ENCODE assay signal across 20 cellular contexts in the genomic region with DNA sequence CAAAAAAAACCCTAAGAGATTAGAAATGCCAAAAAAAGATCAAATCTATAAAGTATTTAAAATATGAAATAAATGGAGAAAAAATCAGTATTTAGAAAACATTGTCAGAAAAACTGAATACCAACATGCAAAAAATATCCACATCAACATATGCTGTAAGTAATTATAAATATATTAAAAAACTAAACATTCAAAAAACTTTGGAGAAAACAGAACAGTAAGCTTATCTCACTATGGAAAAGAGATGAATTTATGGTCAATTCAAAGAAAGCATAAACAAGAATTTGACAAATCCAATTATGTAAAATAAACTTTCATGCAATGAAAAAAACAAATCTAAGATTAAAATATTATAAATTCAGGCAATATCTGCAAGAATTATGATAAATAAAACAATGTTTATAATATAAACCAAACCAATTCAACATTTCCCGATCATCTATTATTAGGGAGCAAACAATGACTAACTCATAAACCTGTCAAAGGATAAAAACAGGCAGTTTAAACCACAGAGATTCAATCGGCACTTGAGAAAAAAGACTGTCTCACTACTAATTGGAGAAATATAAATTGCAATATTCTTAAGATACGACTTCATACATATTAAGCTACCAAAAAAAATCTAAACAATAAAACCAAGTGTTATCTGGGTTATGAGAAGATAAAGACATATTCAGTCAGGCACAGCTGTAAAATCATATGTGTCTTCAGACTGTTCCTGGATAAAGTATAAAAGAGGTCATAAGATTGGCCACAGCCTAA. TPM values are rescaled to one million over a fixed set of nuclear protein-coding genes. Genes with fewer than 3 reads are reported as not detected.
A peak's percentile ranks its signal among the peaks of the same experiment; 100 is the strongest.
DNase-seq lines count a peak whose midpoint lies in the region; ATAC-seq, FAIRE-seq and TF ChIP-seq lines count a peak whose summit lies in the region.
"Had no signal": no experiment of that assay in that cellular context is flagged by ENCODE, and none has a peak within 500 bp of the region (broad histone marks: within the 10 kb centered on the region; RNA-seq: fewer than 3 reads in every experiment).

No MANE protein-coding gene starts in this region.

- WGBS in right cardiac atrium: 61% methylated on average over 3 of the region's 3 CpGs

- H4K20me1 ChIP-seq in GM23338 (replicated peaks; ENCODE audit: insufficient read depth): peaks cover 14% of the 10 kb centered on the region

- DNase-seq in GM12892 (ENCODE audit: insufficient read length) (no peak), M059J (ENCODE audit: low read depth) (peak; percentile 36), amniotic epithelial cell (ENCODE audit: low read depth) (peak; percentile 4), left colon (no peak), GM23338 (ENCODE audit: low spot score) (no peak), right cardiac atrium (no peak), AML-193 (lab: John Stamatoyannopoulos, UW) (no peak)
- DNase-seq: activated CD4-positive, alpha-beta T cell treated with anti-CD3 and anti-CD28 coated beads for 36 hours; activated effector memory CD4-positive, alpha-beta T cell treated with anti-CD3 and anti-CD28 coated beads, Interleukin-2, amount 50 U/mL, for 16 hours; amygdala; BE2C; cerebellar nuclear complex; effector memory CD8-positive, alpha-beta T cell; hippocampal formation; NCI-H1694; NCI-H446; stimulated activated CD4-positive, alpha-beta T cell treated with anti-CD3 and anti-CD28 coated beads, Interleukin-12 subunit alpha, Interleukin-12 subunit beta, amount 100 ng/mL, for 4 hours had no signal

- ATAC-seq in left colon (peak; percentile 33), GM23338 (no peak), right cardiac atrium (no peak), GM21619 (IDR thresholded peaks at IDR 0.05; ENCODE audit: unreplicated experiment) (no peak)
- ATAC-seq: activated CD4-positive, alpha-beta T cell treated with anti-CD3 and anti-CD28 coated beads for 36 hours; effector memory CD8-positive, alpha-beta T cell had no signal

- no peak for TF ChIP-seq CTCF in GM23338 (conservative IDR thresholded peaks at IDR 0.05; ENCODE audit: low read depth in 2 of 2)

- H3K27ac Mint-ChIP-seq in GM23338: no peak overlapping the region
- H3K27ac Mint-ChIP-seq: activated CD4-positive, alpha-beta T cell treated with anti-CD3 and anti-CD28 coated beads for 36 hours; T-helper 2 cell treated with Interferon-gamma antibody and Interleukin-4, amounts not matched to agents 5 μg/mL and 100 μg/mL, for 36 hours had no signal

- H3K9me3 Mint-ChIP-seq in GM23338: no peaks in the 10 kb centered on the region
- H3K9me3 Mint-ChIP-seq: effector memory CD8-positive, alpha-beta T cell; T-helper 2 cell treated with Interferon-gamma antibody and Interleukin-4, amounts not matched to agents 5 μg/mL and 100 μg/mL, for 36 hours had no signal

- no peaks in the 10 kb centered on the region for H3K4me1 Mint-ChIP-seq in GM23338

- no peak overlapping the region for H3K4me3 ChIP-seq in GM23338
- no peak overlapping the region for H3K4me3 ChIP-seq in right cardiac atrium (ENCODE audit: low read length)

- H3K79me2 ChIP-seq in GM23338 (replicated peaks; ENCODE audit: insufficient read depth): peaks cover 90% of the 10 kb centered on the region

- H3K36me3 Mint-ChIP-seq in GM23338 (ENCODE audit: low read depth): peaks cover 4% of the 10 kb centered on the region; the same call in 1 of the 3 replicates

- H3K4me1 ChIP-seq in GM23338 (ENCODE audit: insufficient read depth): no peaks in the 10 kb centered on the region
- H3K4me1 ChIP-seq in right cardiac atrium (ENCODE audit: control insufficient read depth, insufficient read depth, low read length): no peaks in the 10 kb centered on the region
- H3K4me1 ChIP-seq: BE2C had no signal

- H3K9me3 ChIP-seq in right cardiac atrium (ENCODE audit: control insufficient read depth, low read length): no peaks in the 10 kb centered on the region
- H3K9me3 ChIP-seq: BE2C had no signal

- no peaks in the 10 kb centered on the region for H3K36me3 ChIP-seq in GM23338 (ENCODE audit: insufficient read depth)
- H3K36me3 ChIP-seq: BE2C had no signal

- no peak for TF ChIP-seq POLR2A in GM12892 (IDR thresholded peaks at IDR 0.05; ENCODE audit: low read depth, low read length)

- peak; percentile 5 for FAIRE-seq in GM12892 (lab: Jason Lieb, UNC)

- no peaks in the 10 kb centered on the region for H3K9me2 ChIP-seq in GM23338 (ENCODE audit: insufficient read depth)

- intact Hi-C loops in left colon (cut with DNase I, micrococcal nuclease) (no loop called here), right cardiac atrium (cut with DNase I) (no loop called here)

- no peak overlapping the region for H3K4me3 Mint-ChIP-seq in GM23338
- H3K4me3 Mint-ChIP-seq: activated CD4-positive, alpha-beta T cell treated with anti-CD3 and anti-CD28 coated beads for 36 hours; effector memory CD8-positive, alpha-beta T cell; neural crest cell; T-helper 2 cell treated with Interferon-gamma antibody and Interleukin-4, amounts not matched to agents 5 μg/mL and 100 μg/mL, for 36 hours had no signal

- no peaks in the 10 kb centered on the region for H3K27me3 ChIP-seq in GM23338 (ENCODE audit: insufficient read depth)
- no peaks in the 10 kb centered on the region for H3K27me3 ChIP-seq in right cardiac atrium (ENCODE audit: control insufficient read depth, insufficient read depth)
- H3K27me3 ChIP-seq: BE2C had no signal

- H3K27ac ChIP-seq in GM23338 (ENCODE audit: low read depth): no peak overlapping the region
- no peak overlapping the region for H3K27ac ChIP-seq in right cardiac atrium (ENCODE audit: low read length)

- no peak overlapping the region for H2AFZ ChIP-seq in GM23338

- H3K4me2 ChIP-seq in GM23338: no peak overlapping the region

- no peaks in the 10 kb centered on the region for H3F3A ChIP-seq in GM23338 (replicated peaks; ENCODE audit: low read depth)

- H3K27me3 Mint-ChIP-seq in GM23338 (ENCODE audit: insufficient read depth, low read depth, poor library complexity): no peaks in the 10 kb centered on the region
- H3K27me3 Mint-ChIP-seq: activated CD4-positive, alpha-beta T cell treated with anti-CD3 and anti-CD28 coated beads for 36 hours; effector memory CD8-positive, alpha-beta T cell had no signal

TF ChIP-seq in GM23338, 12 proteins besides CTCF, POLR2A, EP300 and RAD21 (continues in another document):
- TF ChIP-seq EZH2phosphoT487 (IDR thresholded peaks at IDR 0.05; ENCODE audit: unreplicated experiment): no peak
- TF ChIP-seq NANOG (IDR thresholded peaks at IDR 0.05; ENCODE audit: borderline replicate concordance): no peak
- TF ChIP-seq STAT1 (IDR thresholded peaks at IDR 0.05; ENCODE audit: unreplicated experiment): no peak
- no peak for TF ChIP-seq ZNF114 (CRISPR knock-in tag; IDR thresholded peaks at IDR 0.05)
- TF ChIP-seq JUNB (IDR thresholded peaks at IDR 0.05; ENCODE audit: unreplicated experiment): no peak
- TF ChIP-seq ETS1 (IDR thresholded peaks at IDR 0.05): no peak
- TF ChIP-seq ZNF331 (CRISPR knock-in tag; IDR thresholded peaks at IDR 0.05; ENCODE audit: low read depth): no peak

RNA-seq across cellular contexts. Expression of gene EYA3, which starts 21.8 kb away (rescaled TPM):
- 20.2 TPM for polyA plus RNA-seq in GM12892 (2012; ENCODE audit: missing spikeins)
- 20.0 and 25.4 TPM in 2 replicates for total RNA-seq in M059J (2014; rRNA removed; shearing (Covaris generic))
- total RNA-seq in left colon (10 to 100 TPM; 22.9 to 23.5 TPM), right cardiac atrium (10 to 100 TPM; 17.4 to 22.7 (median 19.5) TPM)
- total RNA-seq in GM23338 (2014; rRNA removed; shearing (Covaris generic)): 25.5 and 33.6 TPM in 2 replicates
- polyA plus RNA-seq in GM23338 (2016; fragmentation: Nextera tagmentation; extraction: Ambion mirVana) (10.9 and 12.5 TPM in 2 replicates), right cardiac atrium (5.8 TPM)

Comparison
In these comparisons a context has a peak if more than half of its experiments do, and no peak if none do; other contexts are left out.
1. DNase-seq: peak in M059J (single experiment) and amniotic epithelial cell (single experiment); none in GM12892 (single experiment), left colon (0 of 2), GM23338 (single experiment), right cardiac atrium (0 of 3) and AML-193 (0 of 2).